In genomic region chr4:156346959-156347385, GRCh38 we compare ENCODE assay signal across 1 cellular context.
A peak's percentile ranks its signal among the peaks of the same experiment; 100 is the strongest.
TF ChIP-seq lines count a peak whose summit lies in the region.

No MANE protein-coding gene starts in this region.

TF ChIP-seq in H1, 55 proteins besides CTCF, POLR2A, EP300 and RAD21:
- TF ChIP-seq MAFK (IDR thresholded peaks at IDR 0.05; ENCODE audit: low read depth, low read length) (no peak), NANOG (IDR thresholded peaks at IDR 0.05; ENCODE audit: insufficient read depth, low read depth, low read length, poor library complexity, severe bottlenecking) (peak; percentile 52), BCL11A (IDR thresholded peaks at IDR 0.05; ENCODE audit: low read depth in 2 of 2, low read length in 2 of 2) (peak in 1 of 2 experiments; percentile 37), CHD7 (IDR thresholded peaks at IDR 0.05; ENCODE audit: insufficient replicate concordance, low read length) (peak; percentile 88), POLR2AphosphoS5 (IDR thresholded peaks at IDR 0.05; ENCODE audit: low read depth, low read length) (no peak), SP1 (IDR thresholded peaks at IDR 0.05; ENCODE audit: low read depth, low read length) (peak; percentile 35; the same call in 1 of the 2 replicates), TEAD4 (IDR thresholded peaks at IDR 0.05; ENCODE audit: low read depth, low read length) (peak; percentile 44; the same call in 1 of the 2 replicates)
